In genomic region chr12:67243260-67243659, GRCh38 we compare ENCODE assay signal across 32 cellular contexts.
"Had no signal": no experiment of that assay in that cellular context is flagged by ENCODE, and none has a peak within 500 bp of the region (broad histone marks: within the 10 kb centered on the region; RNA-seq: fewer than 3 reads in every experiment).

No MANE protein-coding gene starts in this region.

- H3K4me1 ChIP-seq: adrenal gland, ascending aorta, body of pancreas, breast epithelium had no signal

- H3K4me3 ChIP-seq: adrenal gland, ascending aorta, body of pancreas, breast epithelium, cardiac muscle cell had no signal

- H3K27ac ChIP-seq: adrenal gland, ascending aorta, body of pancreas, brain microvascular endothelial cell, breast epithelium, cardiac muscle cell had no signal

- H3K27me3 ChIP-seq: adrenal gland, ascending aorta, body of pancreas, brain microvascular endothelial cell, breast epithelium, cardiac muscle cell had no signal

- H3K9me3 ChIP-seq: adrenal gland, ascending aorta, body of pancreas, breast epithelium had no signal

- H3K36me3 ChIP-seq: adrenal gland, ascending aorta, brain microvascular endothelial cell, breast epithelium, cardiac muscle cell had no signal

- ATAC-seq: activated naive CD4-positive, alpha-beta T cell treated with anti-CD3 and anti-CD28 coated beads, Interleukin-2, amount 50 U/mL, for 72 hours; activated naive CD8-positive, alpha-beta T cell treated with anti-CD3 and anti-CD28 coated beads, Interleukin-2, amount 50 U/mL, for 24 hours; activated T-cell treated with anti-CD3 and anti-CD28 coated beads, Interleukin-2, amount 50 U/mL, for 4 hours; activated T-cell treated with anti-CD3 and anti-CD28 coated beads, Interleukin-2, amount 50 U/mL, for 72 hours; activated T-helper 17 cell treated with anti-CD3 and anti-CD28 coated beads, Interleukin-2, amount 50 U/mL, for 72 hours; body of pancreas had no signal

- DNase-seq: activated effector memory CD4-positive, alpha-beta T cell treated with anti-CD3 and anti-CD28 coated beads, Interleukin-2, amount 50 U/mL, for 16 hours; activated effector memory CD4-positive, alpha-beta T cell treated with Interleukin-2 at 50 U/mL for 16 hours; activated gamma-delta T cell; activated gamma-delta T cell treated with Interleukin-2 at 50 U/mL for 16 hours; activated naive CD4-positive, alpha-beta T cell; activated naive CD4-positive, alpha-beta T cell treated with anti-CD3 and anti-CD28 coated beads for 36 hours; activated naive CD4-positive, alpha-beta T cell treated with anti-CD3 and anti-CD28 coated beads, Interleukin-2, amount 10 ng/mL, durations not matched to agents 7 days and 5 days; activated naive CD4-positive, alpha-beta T cell treated with anti-CD3 and anti-CD28 coated beads, Interleukin-2, amount 50 U/mL, for 16 hours; activated naive CD4-positive, alpha-beta T cell treated with Interleukin-2 at 50 U/mL for 16 hours; activated naive CD8-positive, alpha-beta T cell treated with anti-CD3 and anti-CD28 coated beads for 36 hours; activated naive CD8-positive, alpha-beta T cell treated with anti-CD3 and anti-CD28 coated beads, Interleukin-2, amount 10 ng/mL, durations not matched to agents 7 days and 5 days; activated naive CD8-positive, alpha-beta T cell treated with anti-CD3 and anti-CD28 coated beads, Interleukin-2, amount 50 U/mL, for 24 hours; activated T-cell treated with anti-CD3 and anti-CD28 coated beads, Interleukin-2, amount 50 U/mL, for 1 hour; activated T-cell treated with anti-CD3 and anti-CD28 coated beads, Interleukin-2, amount 50 U/mL, for 24 hours; activated T-cell treated with anti-CD3 and anti-CD28 coated beads, Interleukin-2, amount 50 U/mL, for 4 hours; activated T-cell treated with anti-CD3 and anti-CD28 coated beads, Interleukin-2, amount 50 U/mL, for 48 hours; activated T-cell treated with anti-CD3 and anti-CD28 coated beads, Interleukin-2, amount 50 U/mL, for 72 hours; adrenal gland; amniotic stem cell; amygdala; anterior cingulate cortex; aorta; body of pancreas; brain microvascular endothelial cell; caudate nucleus; central memory CD4-positive, alpha-beta T cell; cerebellar nuclear complex had no signal
